17 cellular contexts compared by ENCODE assay signal in the genomic region with DNA sequence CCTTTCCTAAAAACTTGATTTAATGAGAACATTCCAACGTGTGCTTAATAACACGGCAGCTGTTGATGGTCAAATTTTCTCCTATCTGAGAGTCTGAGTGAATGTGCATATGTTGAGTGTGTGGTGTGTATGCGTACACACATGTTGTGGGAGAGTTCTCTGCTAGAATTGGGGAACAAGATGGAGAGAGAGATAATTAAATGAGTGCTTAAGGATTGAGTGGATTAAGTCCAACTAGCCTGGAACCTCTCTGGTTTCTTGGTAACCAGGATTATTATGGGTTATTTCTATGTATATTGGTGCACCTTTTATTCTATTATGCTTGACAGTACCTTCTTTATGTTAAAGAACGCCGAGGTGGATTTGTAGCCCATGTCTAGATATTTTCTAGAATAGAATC. TPM values are rescaled to one million over a fixed set of nuclear protein-coding genes. Genes with fewer than 3 reads are reported as not detected.
DNase-seq lines count a peak whose midpoint lies in the region; ATAC-seq and TF ChIP-seq lines count a peak whose summit lies in the region.
"Had no signal": no experiment of that assay in that cellular context is flagged by ENCODE, and none has a peak within 500 bp of the region (broad histone marks: within the 10 kb centered on the region; RNA-seq: fewer than 3 reads in every experiment).

No MANE protein-coding gene starts in this region.

- H3K36me3 ChIP-seq in DND-41 (ENCODE audit: insufficient read depth, low read length) = peaks cover 21% of the 10 kb centered on the region
- H3K36me3 ChIP-seq: ascending aorta, vagina had no signal

- no peaks in the 10 kb centered on the region for H3K27me3 ChIP-seq in CD4-positive, alpha-beta T cell (ENCODE audit: control insufficient read depth, insufficient read depth, low read length)
- H3K27me3 ChIP-seq in DND-41 (ENCODE audit: insufficient read depth, low read length, poor library complexity) = no peaks in the 10 kb centered on the region
- H3K27me3 ChIP-seq: ascending aorta, vagina had no signal

- H4K20me1 ChIP-seq in DND-41 (ENCODE audit: insufficient read depth, low read length) = peaks cover 3% of the 10 kb centered on the region; the same call in 1 of the 2 replicates

- in situ Hi-C loops in G401 (cut with HindIII; ENCODE audit: low sequenced_read_pairs) = no loop called here

- no peak for TF ChIP-seq CTCF in CD4-positive, alpha-beta T cell (IDR thresholded peaks at IDR 0.05)
- TF ChIP-seq CTCF in DND-41 (IDR thresholded peaks at IDR 0.05; ENCODE audit: borderline replicate concordance, extremely low read depth, low read length, poor library complexity, severe bottlenecking) = no peak

- peaks cover 38% of the 10 kb centered on the region for H3K36me3 Mint-ChIP-seq in CD4-positive, alpha-beta T cell (ENCODE audit: low read depth)
- H3K36me3 Mint-ChIP-seq in activated CD4-positive, alpha-beta memory T cell treated with anti-CD3 and anti-CD28 coated beads for 36 hours = peaks cover 5% of the 10 kb centered on the region
- peaks cover 9% of the 10 kb centered on the region for H3K36me3 Mint-ChIP-seq in memory B cell

- intact Hi-C loops in CD4-positive, alpha-beta T cell (cut with DNase I, micrococcal nuclease) = loop anchor here (5.0 kb wide), 1 partner anchor 38 kb away; the partner anchor contains the start of gene TNFAIP8 (in 2 of the 2)
- intact Hi-C loops in activated CD4-positive, alpha-beta memory T cell treated with anti-CD3 and anti-CD28 coated beads for 36 hours (cut with micrococcal nuclease) = loop anchor here (5.0 kb wide), 1 partner anchor 332 kb away; the partner anchor contains the start of gene DTWD2

- H3K27ac Mint-ChIP-seq in CD4-positive, alpha-beta T cell = peak overlapping the region; percentile 97
- peak overlapping the region; percentile 94 for H3K27ac Mint-ChIP-seq in activated CD4-positive, alpha-beta memory T cell treated with anti-CD3 and anti-CD28 coated beads for 36 hours
- peak overlapping the region; percentile 93 for H3K27ac Mint-ChIP-seq in memory B cell

- H3K4me1 Mint-ChIP-seq in CD4-positive, alpha-beta T cell (ENCODE audit: low read depth) = peaks cover 96% of the 10 kb centered on the region
- H3K4me1 Mint-ChIP-seq in activated CD4-positive, alpha-beta memory T cell treated with anti-CD3 and anti-CD28 coated beads for 36 hours (ENCODE audit: low read depth) = peaks cover 94% of the 10 kb centered on the region
- H3K4me1 Mint-ChIP-seq in memory B cell = peaks cover 49% of the 10 kb centered on the region

- H3K27ac ChIP-seq in CD4-positive, alpha-beta T cell (ENCODE audit: low read depth, low read length) = no peak overlapping the region
- peak overlapping the region; percentile 58 for H3K27ac ChIP-seq in DND-41 (ENCODE audit: low read length)
- H3K27ac ChIP-seq: ascending aorta, SK-N-MC, vagina had no signal

- no peak overlapping the region for H3K4me3 ChIP-seq in DND-41 (ENCODE audit: low read depth in 1 of 2, low read length in 2 of 2)
- H3K4me3 ChIP-seq: ascending aorta, SK-N-MC, vagina had no signal

- DNase-seq in CD4-positive, alpha-beta T cell = no peak
- DNase-seq in DND-41 = no peak
- no peak for DNase-seq in activated CD4-positive, alpha-beta memory T cell treated with anti-CD3 and anti-CD28 coated beads for 36 hours
- no peak for DNase-seq in memory B cell (ENCODE audit: low spot score in 2 of 2)
- no peak for DNase-seq in SIG-M5 (lab: John Stamatoyannopoulos, UW)
- DNase-seq in activated CD8-positive, alpha-beta memory T cell treated with anti-CD3 and anti-CD28 coated beads for 24 hours = no peak
- no peak for DNase-seq in G401 (ENCODE audit: low spot score)
- DNase-seq: activated CD4-positive, alpha-beta T cell treated with anti-CD3 and anti-CD28 coated beads for 4 hours; cerebellar nuclear complex; DMS153; Karpas-422; left ventricle myocardium superior; right cardiac atrium had no signal

- no peaks in the 10 kb centered on the region for H3K27me3 Mint-ChIP-seq in CD4-positive, alpha-beta T cell
- H3K27me3 Mint-ChIP-seq in activated CD4-positive, alpha-beta memory T cell treated with anti-CD3 and anti-CD28 coated beads for 36 hours = no peaks in the 10 kb centered on the region
- no peaks in the 10 kb centered on the region for H3K27me3 Mint-ChIP-seq in memory B cell

- POLR2A ChIA-PET in CD4-positive, alpha-beta T cell (lab: Charles Lee) = interaction anchor here (1.5 to 1.8 kb wide), 2 partner anchors 20 to 46 kb away, joined by 3 to 6 read pairs; no protein-coding TSS in a partner anchor
- POLR2A ChIA-PET in activated CD4-positive, alpha-beta memory T cell treated with anti-CD3 and anti-CD28 coated beads for 36 hours (lab: Charles Lee) = interaction anchor here (1.0 kb wide), 1 partner anchor 249 kb away, joined by 3 read pairs; the partner anchor contains the start of gene DMXL1

- H3K9me3 ChIP-seq in CD4-positive, alpha-beta T cell (ENCODE audit: control insufficient read depth, low read length) = no peaks in the 10 kb centered on the region
- H3K9me3 ChIP-seq in DND-41 (ENCODE audit: insufficient read depth, low read length, severe bottlenecking) = no peaks in the 10 kb centered on the region
- H3K9me3 ChIP-seq: ascending aorta, vagina had no signal

- H3K4me2 ChIP-seq in DND-41 (ENCODE audit: insufficient read depth, low read length) = no peak overlapping the region

- peak overlapping the region; percentile 30 for H3K4me3 Mint-ChIP-seq in CD4-positive, alpha-beta T cell
- peak overlapping the region; percentile 72 for H3K4me3 Mint-ChIP-seq in activated CD4-positive, alpha-beta memory T cell treated with anti-CD3 and anti-CD28 coated beads for 36 hours
- no peak overlapping the region for H3K4me3 Mint-ChIP-seq in memory B cell

- H3K9ac ChIP-seq in DND-41 (ENCODE audit: low read depth, low read length) = no peak overlapping the region

- H2AFZ ChIP-seq in DND-41 (ENCODE audit: low read depth, low read length) = no peak overlapping the region

- H3K79me2 ChIP-seq in DND-41 (ENCODE audit: insufficient read depth, low read length) = peaks cover 100% of the 10 kb centered on the region

- peaks cover 93% of the 10 kb centered on the region for H3K4me1 ChIP-seq in DND-41 (ENCODE audit: insufficient read depth, low read length)

- H3K9me3 Mint-ChIP-seq in CD4-positive, alpha-beta T cell = no peaks in the 10 kb centered on the region
- H3K9me3 Mint-ChIP-seq in activated CD4-positive, alpha-beta memory T cell treated with anti-CD3 and anti-CD28 coated beads for 36 hours = no peaks in the 10 kb centered on the region
- H3K9me3 Mint-ChIP-seq in memory B cell = no peaks in the 10 kb centered on the region

- ATAC-seq in CD4-positive, alpha-beta T cell (ENCODE audit: poor library complexity) = no peak
- no peak for ATAC-seq in DND-41 (ENCODE audit: insufficient read depth, low read depth)
- no peak for ATAC-seq in memory B cell (ENCODE audit: low read depth)
- ATAC-seq: HCT116, left ventricle myocardium superior, right cardiac atrium had no signal

- CTCF ChIA-PET in CD4-positive, alpha-beta T cell (lab: Charles Lee) = no interaction called here
- CTCF ChIA-PET in activated CD4-positive, alpha-beta memory T cell treated with anti-CD3 and anti-CD28 coated beads for 36 hours (lab: Charles Lee) = interaction anchor here (0.8 to 1.8 kb wide), 4 partner anchors 15 to 92 kb away, joined by 3 to 9 read pairs (median 3); no protein-coding TSS in a partner anchor

RNA-seq across cellular contexts. Expression of gene TNFAIP8, which starts 36.4 kb away (rescaled TPM):
- 100 to 1,000 TPM; 106 to 114 TPM for total RNA-seq in CD4-positive, alpha-beta T cell
- total RNA-seq in activated CD4-positive, alpha-beta memory T cell treated with anti-CD3 and anti-CD28 coated beads for 36 hours = 100 to 1,000 TPM; 153 to 159 TPM
- total RNA-seq in G401 (2014; rRNA removed; shearing (Covaris generic)) = 22.6 and 39.4 TPM in 2 replicates
